ENCODE assay signal across 10 cellular contexts in genomic region chr5:14744296-14745187, GRCh38.
DNase-seq lines count a peak whose midpoint lies in the region; ATAC-seq and TF ChIP-seq lines count a peak whose summit lies in the region.
"Had no signal": no experiment of that assay in that cellular context is flagged by ENCODE, and none has a peak within 500 bp of the region (broad histone marks: within the 10 kb centered on the region; RNA-seq: fewer than 3 reads in every experiment).

No MANE protein-coding gene starts in this region.

- TF ChIP-seq POLR2A in gastrocnemius medialis (IDR thresholded peaks at IDR 0.05) = no peak

- peak overlapping the region; percentile 6 for H3K27ac Mint-ChIP-seq in endodermal cell
- H3K27ac Mint-ChIP-seq: activated T-cell treated with anti-CD3 and anti-CD28 coated beads, Interleukin-2, amount 50 U/mL, for 72 hours had no signal

- H3K36me3 ChIP-seq in endodermal cell (ENCODE audit: control insufficient read depth, insufficient read depth, low read length) (peaks cover 7% of the 10 kb centered on the region), gastrocnemius medialis (peaks cover 0 to 15% of the 10 kb centered on the region in 2 donors)

- no peak overlapping the region for H3K4me3 Mint-ChIP-seq in endodermal cell
- H3K4me3 Mint-ChIP-seq: activated T-cell treated with anti-CD3 and anti-CD28 coated beads, Interleukin-2, amount 50 U/mL, for 72 hours had no signal

- intact Hi-C loops in gastrocnemius medialis (cut with DNase I; ENCODE audit: low total_unique reads) = no loop called here

- TF ChIP-seq CTCF in endodermal cell (conservative IDR thresholded peaks at IDR 0.05) (no peak), gastrocnemius medialis (IDR thresholded peaks at IDR 0.05 in 4 of 5, conservative IDR thresholded peaks at IDR 0.05 in 1 of 5) (no peak)

- no peaks in the 10 kb centered on the region for H3K27me3 ChIP-seq in endodermal cell (ENCODE audit: control insufficient read depth, insufficient read depth, low read length, poor library complexity, severe bottlenecking)
- H3K27me3 ChIP-seq in gastrocnemius medialis = no peaks in the 10 kb centered on the region

- peaks cover 2% of the 10 kb centered on the region for H3K4me1 Mint-ChIP-seq in endodermal cell

- DNase-seq in endodermal cell = no peak
- peak; percentile 67 to 83 for DNase-seq in gastrocnemius medialis
- no peak for DNase-seq in CD1c-positive myeloid dendritic cell (ENCODE audit: extremely low spot score)
- no peak for DNase-seq in Ammon's horn (ENCODE audit: low spot score)
- DNase-seq: activated T-cell treated with anti-CD3 and anti-CD28 coated beads, Interleukin-2, amount 50 U/mL, for 72 hours; NCI-H2029 had no signal

- peaks cover 3% of the 10 kb centered on the region for H3K36me3 Mint-ChIP-seq in endodermal cell (ENCODE audit: low read depth)

- no peaks in the 10 kb centered on the region for H3K27me3 Mint-ChIP-seq in endodermal cell (ENCODE audit: insufficient read depth)

- WGBS in endodermal cell (ENCODE audit: insufficient coverage in 1 of 2, insufficient read length in 1 of 2), 2 experiments = 83 to 90% methylated on average over 2 to 14 of the region's 14 CpGs

- H3K4me3 ChIP-seq in endodermal cell (ENCODE audit: low read length) (no peak overlapping the region), gastrocnemius medialis (no peak overlapping the region)
- H3K4me3 ChIP-seq: smooth muscle cell had no signal

- H3K9ac ChIP-seq in endodermal cell (ENCODE audit: extremely low read depth, low read length, poor library complexity, severe bottlenecking) = no peak overlapping the region

- peak; percentile 81 for ATAC-seq in GM18868 (IDR thresholded peaks at IDR 0.05; ENCODE audit: unreplicated experiment)
- peak; percentile 58 for ATAC-seq in HG03442 (IDR thresholded peaks at IDR 0.05; ENCODE audit: unreplicated experiment)
- peak; percentile 89 to 91 for ATAC-seq in gastrocnemius medialis
- ATAC-seq in GM21381 (IDR thresholded peaks at IDR 0.05; ENCODE audit: unreplicated experiment) = no peak
- ATAC-seq: activated T-cell treated with anti-CD3 and anti-CD28 coated beads, Interleukin-2, amount 50 U/mL, for 72 hours had no signal

- in situ Hi-C loops in gastrocnemius medialis (cut with MboI; ENCODE audit: low sequenced_read_pairs in 4 of 4) = loop anchor here in 2 of 4 donors (25.0 kb wide), 1 partner anchor 118 kb away; the partner anchor contains the start of gene ANKH (in 2 of the 2)

- H3K27ac ChIP-seq in endodermal cell (ENCODE audit: low read depth, low read length) (no peak overlapping the region), gastrocnemius medialis (peak overlapping the region; percentile 80 to 94 (median 86))

- H3K4me1 ChIP-seq in endodermal cell (ENCODE audit: control insufficient read depth, insufficient read depth, low read length) (no peaks in the 10 kb centered on the region), gastrocnemius medialis (peaks cover 43 to 60% of the 10 kb centered on the region in 2 donors)

- no peaks in the 10 kb centered on the region for H3K9me3 Mint-ChIP-seq in endodermal cell
- H3K9me3 Mint-ChIP-seq: activated T-cell treated with anti-CD3 and anti-CD28 coated beads, Interleukin-2, amount 50 U/mL, for 72 hours had no signal

- no peaks in the 10 kb centered on the region for H3K9me3 ChIP-seq in endodermal cell (ENCODE audit: control insufficient read depth, low read length)
- no peaks in the 10 kb centered on the region for H3K9me3 ChIP-seq in gastrocnemius medialis

Comparison
In these comparisons a context has a peak if more than half of its experiments do, and no peak if none do; other contexts are left out.
1. DNase-seq: peak in gastrocnemius medialis (2 of 2); none in endodermal cell (single experiment), CD1c-positive myeloid dendritic cell (single experiment) and Ammon's horn (single experiment).